Comparison of ENCODE assay signal across 1 cellular context in genomic region chr6:81241717-81242116, GRCh38.
TF ChIP-seq lines count a peak whose summit lies in the region.

No MANE protein-coding gene starts in this region.

TF ChIP-seq in WTC11, 78 proteins besides CTCF, POLR2A, EP300 and RAD21 (continued from another document):
- TF ChIP-seq STAT6 (CRISPR knock-in tag; conservative IDR thresholded peaks at IDR 0.05; ENCODE audit: low read depth), result no peak
- no peak for TF ChIP-seq IRF2 (CRISPR knock-in tag; IDR thresholded peaks at IDR 0.05; ENCODE audit: borderline replicate concordance, low read depth)
- TF ChIP-seq ERG (CRISPR knock-in tag; IDR thresholded peaks at IDR 0.05), result no peak
- TF ChIP-seq FOXP1 (CRISPR knock-in tag; IDR thresholded peaks at IDR 0.05; ENCODE audit: borderline replicate concordance), result no peak
- no peak for TF ChIP-seq NFE2L1 (CRISPR knock-in tag; IDR thresholded peaks at IDR 0.05)
- no peak for TF ChIP-seq NR1H2 (CRISPR knock-in tag; IDR thresholded peaks at IDR 0.05)
- no peak for TF ChIP-seq NFYB (CRISPR knock-in tag; conservative IDR thresholded peaks at IDR 0.05; ENCODE audit: low read depth)
